In the genomic region with DNA sequence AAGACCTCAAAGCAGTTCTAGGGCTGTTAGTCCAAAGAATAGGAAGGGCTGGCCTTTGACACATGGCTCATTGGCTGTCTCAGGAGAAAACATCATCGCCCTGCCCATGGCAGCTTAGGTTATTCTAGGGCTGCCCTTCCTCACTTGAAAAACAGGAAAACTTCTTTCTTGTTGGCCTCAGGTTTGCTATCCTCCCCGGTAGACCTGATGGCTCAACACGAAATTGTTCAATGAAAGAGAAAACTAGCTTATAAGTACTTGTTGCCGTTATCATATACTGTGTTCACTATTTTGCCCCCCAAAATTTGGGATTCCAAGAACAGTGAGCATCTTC, we compare ENCODE assay signal across 8 cellular contexts. TPM values are rescaled to one million over a fixed set of nuclear protein-coding genes. Genes with fewer than 3 reads are reported as not detected.
A peak's percentile ranks its signal among the peaks of the same experiment; 100 is the strongest.
DNase-seq lines count a peak whose midpoint lies in the region; ATAC-seq, FAIRE-seq and TF ChIP-seq lines count a peak whose summit lies in the region.

No MANE protein-coding gene starts in this region.

- ATAC-seq in pancreas (peak in 1 of 4 donors; percentile 29), GM19023 (IDR thresholded peaks at IDR 0.05; ENCODE audit: unreplicated experiment) (no peak)

- H3K27ac ChIP-seq in SJSA1, result peak overlapping the region; percentile 94
- H3K27ac ChIP-seq in pancreas, result peak overlapping the region; percentile 94 to 98 (median 96)

- peaks cover under 1% of the 10 kb centered on the region; the same call in 1 of the 2 replicates for H3K36me3 ChIP-seq in GM06990 (ENCODE audit: control insufficient read depth, insufficient read depth, low read length)
- H3K36me3 ChIP-seq in SJSA1, result peaks cover 20% of the 10 kb centered on the region
- H3K36me3 ChIP-seq in pancreas, result peaks cover 0 to 2% (median 0%) of the 10 kb centered on the region in 3 donors

- H3K4me3 ChIP-seq in GM06990 (replicated peaks; ENCODE audit: low read depth, low read length), result peak overlapping the region; percentile 75
- peak overlapping the region; percentile 95 for H3K4me3 ChIP-seq in SJSA1
- peak overlapping the region; percentile 68 for H3K4me3 ChIP-seq in fibroblast of mammary gland (ENCODE audit: control insufficient read depth, low read depth, low read length)
- peak overlapping the region; percentile 31 to 83 (median 80) for H3K4me3 ChIP-seq in pancreas

- no peak for FAIRE-seq in pancreas (lab: Jason Lieb, UNC)

- H3K9me3 ChIP-seq in SJSA1 (replicated peaks), result no peaks in the 10 kb centered on the region; the same call in 1 of the 2 replicates
- H3K9me3 ChIP-seq in pancreas, result no peaks in the 10 kb centered on the region

- WGBS in pancreas, 2 donors, result 6 to 8% methylated on average over 4 of the region's 4 CpGs

- intact Hi-C loops in pancreas (cut with DNase I), result no loop called here

- H3K4me1 ChIP-seq in SJSA1 (replicated peaks), result peaks cover 16% of the 10 kb centered on the region
- peaks cover 13 to 21% (median 13%) of the 10 kb centered on the region in 3 donors for H3K4me1 ChIP-seq in pancreas

- TF ChIP-seq CTCF in GM06990 (IDR thresholded peaks at IDR 0.05; ENCODE audit: insufficient read depth, low read length, poor library complexity, severe bottlenecking) (no peak), fibroblast of mammary gland (conservative IDR thresholded peaks at IDR 0.05; ENCODE audit: control insufficient read depth, insufficient read depth, low read depth, low read length) (no peak), pancreas (IDR thresholded peaks at IDR 0.05) (no peak)

- H3K27me3 ChIP-seq in GM06990 (replicated peaks; ENCODE audit: control insufficient read depth, insufficient read depth, low read length), result no peaks in the 10 kb centered on the region
- no peaks in the 10 kb centered on the region for H3K27me3 ChIP-seq in SJSA1 (replicated peaks)
- H3K27me3 ChIP-seq in pancreas, result no peaks in the 10 kb centered on the region

- DNase-seq in GM06990 (ENCODE audit: extremely low read depth, insufficient read length) (no peak), SJSA1 (ENCODE audit: low read depth in 1 of 2, low spot score in 2 of 2) (no peak), fibroblast of mammary gland (ENCODE audit: low read depth) (no peak), pancreas (no peak), HuH-7 (ENCODE audit: low spot score) (no peak), HT-29 (ENCODE audit: low spot score) (no peak), CD1c-positive myeloid dendritic cell (ENCODE audit: extremely low spot score) (no peak)

RNA-seq across cellular contexts. Expression of a gene that starts 0.6 kb away (rescaled TPM):
- 60.6 and 71.9 TPM in 2 replicates for total RNA-seq in SJSA1 (2014; rRNA removed; shearing (Covaris generic))
- total RNA-seq in pancreas, result 10 to 100 TPM; 25.2 to 41.6 (median 30.8) TPM
- 10 to 100 TPM; 37.4 to 49.6 TPM for polyA plus RNA-seq in pancreas
- 92.9 and 104 TPM in 2 replicates for total RNA-seq in HT-29 (2014; rRNA removed; shearing (Covaris generic))

RNA-seq across cellular contexts. Expression of a gene that starts 53.4 kb away (rescaled TPM):
- 16.6 and 17.7 TPM in 2 replicates for total RNA-seq in SJSA1 (2014; rRNA removed; shearing (Covaris generic))
- 10 to 100 TPM; 10.3 to 25.8 (median 13.2) TPM for total RNA-seq in pancreas
- polyA plus RNA-seq in pancreas, result 1 to 10 TPM; 4.6 to 9.7 TPM
- total RNA-seq in HT-29 (2014; rRNA removed; shearing (Covaris generic)), result 12.7 and 12.9 TPM in 2 replicates
